Comparison of ENCODE assay signal across 18 cellular contexts in the genomic region with DNA sequence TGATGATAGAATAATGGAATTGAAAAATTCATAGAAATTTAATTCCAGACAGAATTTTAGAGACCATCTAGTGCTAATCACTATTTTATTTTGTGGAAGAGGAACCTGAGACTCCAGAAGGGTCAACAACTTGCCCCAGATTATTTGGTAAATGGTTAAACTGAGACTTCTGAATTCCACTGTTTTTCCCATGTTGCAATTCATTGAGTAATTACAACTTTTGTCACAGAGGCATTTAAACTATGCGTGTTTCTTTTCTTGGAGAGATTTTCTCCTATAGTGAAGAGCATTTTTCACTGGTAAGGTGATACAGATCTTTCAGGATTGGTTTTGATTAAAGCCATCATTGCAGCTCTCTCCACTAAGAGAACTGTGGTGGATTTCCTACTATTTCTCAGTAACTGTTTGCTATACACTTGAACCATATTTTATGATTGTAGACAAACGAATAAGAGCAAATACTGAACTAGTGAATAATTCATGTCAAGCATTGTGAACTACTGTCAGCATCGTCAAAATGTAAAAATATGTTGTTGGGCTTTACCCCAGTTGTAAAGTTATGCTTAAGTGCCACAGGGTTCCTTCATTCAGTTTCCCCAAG. TPM values are rescaled to one million over a fixed set of nuclear protein-coding genes. Genes with fewer than 3 reads are reported as not detected.
DNase-seq lines count a peak whose midpoint lies in the region; ATAC-seq, FAIRE-seq and TF ChIP-seq lines count a peak whose summit lies in the region.
"Had no signal": no experiment of that assay in that cellular context is flagged by ENCODE, and none has a peak within 500 bp of the region (broad histone marks: within the 10 kb centered on the region; RNA-seq: fewer than 3 reads in every experiment).

No MANE protein-coding gene starts in this region.

- FAIRE-seq in HepG2 (lab: Jason Lieb, UNC): no peak
- FAIRE-seq: GM12892, H54 had no signal

- CTCF ChIA-PET in HepG2 (lab: Yijun Ruan, JAX; ENCODE audit: low intra/inter-chr PET ratio, low total read pairs): no interaction called here

- DNase-seq in right lobe of liver: no peak
- no peak for DNase-seq in HepG2 (ENCODE audit: low spot score)
- DNase-seq in choroid plexus epithelial cell (ENCODE audit: low read depth): peak; percentile 9
- no peak for DNase-seq in left lung
- no peak for DNase-seq in stimulated activated CD4-positive, alpha-beta T cell treated with anti-CD3 and anti-CD28 coated beads, Interleukin-1b, Interleukin-23, amount 100 ng/mL, for 48 hours
- no peak for DNase-seq in activated CD4-positive, alpha-beta T cell treated with anti-CD3 and anti-CD28 coated beads, Interleukin-2, amount 50 U/mL, for 48 hours
- no peak for DNase-seq in stomach
- DNase-seq: COR-L47, DMS79, GDM1, NCI-H1930, NCI-H510A, Peyer's patch, Right ventricle myocardium superior had no signal

- TF ChIP-seq EP300 in HepG2 (IDR thresholded peaks at IDR 0.05; ENCODE audit: low read depth in 2 of 2, low read length in 2 of 2) (no peak), HepG2 (CRISPR knock-in tag; IDR thresholded peaks at IDR 0.05; ENCODE audit: borderline replicate concordance) (no peak), stomach (IDR thresholded peaks at IDR 0.05) (no peak)

- no peaks in the 10 kb centered on the region for H3K36me3 ChIP-seq in right lobe of liver
- no peaks in the 10 kb centered on the region for H3K36me3 ChIP-seq in HepG2 (replicated peaks in 1 of 2; ENCODE audit: control insufficient read depth in 1 of 2, insufficient read depth in 2 of 2, low read length in 2 of 2)
- H3K36me3 ChIP-seq in left lung: no peaks in the 10 kb centered on the region
- no peaks in the 10 kb centered on the region for H3K36me3 ChIP-seq in stomach
- H3K36me3 ChIP-seq: Peyer's patch had no signal

- H3K27me3 ChIP-seq in right lobe of liver: no peaks in the 10 kb centered on the region
- H3K27me3 ChIP-seq in HepG2 (ENCODE audit: control insufficient read depth in 1 of 2, insufficient read depth in 2 of 2, low read length in 2 of 2): no peaks in the 10 kb centered on the region
- no peaks in the 10 kb centered on the region for H3K27me3 ChIP-seq in left lung
- H3K27me3 ChIP-seq in stomach: no peaks in the 10 kb centered on the region
- H3K27me3 ChIP-seq: Peyer's patch had no signal

- intact Hi-C loops in right lobe of liver (cut with DNase I): no loop called here
- intact Hi-C loops in HepG2 (cut with micrococcal nuclease; ENCODE audit: unreplicated experiment): no loop called here
- intact Hi-C loops in left lung (cut with DNase I): no loop called here
- intact Hi-C loops in stomach (cut with DNase I; ENCODE audit: low total_unique reads): no loop called here

- H3K4me3 ChIP-seq in right lobe of liver (no peak overlapping the region), HepG2 (replicated peaks in 1 of 3; ENCODE audit: insufficient read depth in 1 of 3, low read depth in 2 of 3, low read length in 3 of 3) (no peak overlapping the region), choroid plexus epithelial cell (ENCODE audit: low read depth, low read length) (no peak overlapping the region), left lung (no peak overlapping the region), stomach (no peak overlapping the region)
- H3K4me3 ChIP-seq: Peyer's patch had no signal

- H4K20me1 ChIP-seq in HepG2 (ENCODE audit: insufficient read depth, low read length): no peaks in the 10 kb centered on the region

- 37% methylated on average over 3 of the region's 3 CpGs for WGBS in right lobe of liver (ENCODE audit: insufficient coverage, low coverage, low lambda C conversion rate, missing lambda C conversion rate)
- 3% methylated on average over 3 of the region's 3 CpGs for WGBS in HepG2 (ENCODE audit: low lambda C conversion rate)
- WGBS in stomach, 5 donors: 65 to 80% (median 73%) methylated on average over 3 of the region's 3 CpGs

- POLR2A ChIA-PET in HepG2 (lab: Yijun Ruan, JAX): no interaction called here

- H3K9ac ChIP-seq in HepG2 (ENCODE audit: insufficient read depth, low read depth, low read length): no peak overlapping the region

- H3K79me2 ChIP-seq in HepG2 (ENCODE audit: insufficient read depth, low read length): no peaks in the 10 kb centered on the region

- H3K9me3 ChIP-seq in right lobe of liver (no peaks in the 10 kb centered on the region), HepG2 (ENCODE audit: low read length) (no peaks in the 10 kb centered on the region), left lung (no peaks in the 10 kb centered on the region), stomach (no peaks in the 10 kb centered on the region)
- H3K9me3 ChIP-seq: Peyer's patch had no signal

- TF ChIP-seq RAD21 in HepG2 (CRISPR knock-in tag; IDR thresholded peaks at IDR 0.05): no peak

- in situ Hi-C loops in HepG2 (cut with HindIII; ENCODE audit: extremely low pct_ligation_motif_present, low pct_unique_long_range_greater_than_20kb): no loop called here

- H3K4me2 ChIP-seq in HepG2 (ENCODE audit: low read depth, low read length): no peak overlapping the region

- TF ChIP-seq POLR2A in right lobe of liver (IDR thresholded peaks at IDR 0.05): no peak
- TF ChIP-seq POLR2A in HepG2 (IDR thresholded peaks at IDR 0.05; ENCODE audit: insufficient read depth in 1 of 2, low read depth in 2 of 2, low read length in 2 of 2): no peak
- TF ChIP-seq POLR2A in stomach (IDR thresholded peaks at IDR 0.05): no peak

- H3K27ac ChIP-seq in right lobe of liver (no peak overlapping the region), HepG2 (ENCODE audit: extremely low read length, insufficient read depth, low read length) (no peak overlapping the region), left lung (no peak overlapping the region), stomach (no peak overlapping the region)
- H3K27ac ChIP-seq: Peyer's patch had no signal

- H3K4me1 ChIP-seq in right lobe of liver (peaks cover 0 to 8% (median 0%) of the 10 kb centered on the region in 4 donors), HepG2 (ENCODE audit: insufficient read depth, low read length) (no peaks in the 10 kb centered on the region), left lung (peaks cover 0 to 4% of the 10 kb centered on the region in 2 donors), stomach (no peaks in the 10 kb centered on the region)
- H3K4me1 ChIP-seq: Peyer's patch had no signal

- ATAC-seq in right lobe of liver (peak in 3 of 4 donors; percentile 36 to 59 (median 55)), HepG2 (no peak), left lung (peak; percentile 87), HG02571 (IDR thresholded peaks at IDR 0.05; ENCODE audit: unreplicated experiment) (no peak)

- BruUV-seq in HepG2 (replicated peaks; lab: Mats Ljungman, UMichigan): no TSS peak

- TF ChIP-seq CTCF in right lobe of liver (IDR thresholded peaks at IDR 0.05) (no peak), HepG2 (CRISPR knock-in tag; IDR thresholded peaks at IDR 0.05) (no peak), choroid plexus epithelial cell (conservative IDR thresholded peaks at IDR 0.05; ENCODE audit: low read depth, low read length) (no peak), left lung (IDR thresholded peaks at IDR 0.05) (no peak), stomach (IDR thresholded peaks at IDR 0.05) (no peak)

- no peak overlapping the region for H2AFZ ChIP-seq in HepG2 (ENCODE audit: low read length)

TF ChIP-seq in HepG2, 621 proteins besides CTCF, POLR2A, EP300 and RAD21 (continues in another document):
- TF ChIP-seq FOSL2 (CRISPR knock-in tag; IDR thresholded peaks at IDR 0.05): no peak
- TF ChIP-seq, protein P1, sequence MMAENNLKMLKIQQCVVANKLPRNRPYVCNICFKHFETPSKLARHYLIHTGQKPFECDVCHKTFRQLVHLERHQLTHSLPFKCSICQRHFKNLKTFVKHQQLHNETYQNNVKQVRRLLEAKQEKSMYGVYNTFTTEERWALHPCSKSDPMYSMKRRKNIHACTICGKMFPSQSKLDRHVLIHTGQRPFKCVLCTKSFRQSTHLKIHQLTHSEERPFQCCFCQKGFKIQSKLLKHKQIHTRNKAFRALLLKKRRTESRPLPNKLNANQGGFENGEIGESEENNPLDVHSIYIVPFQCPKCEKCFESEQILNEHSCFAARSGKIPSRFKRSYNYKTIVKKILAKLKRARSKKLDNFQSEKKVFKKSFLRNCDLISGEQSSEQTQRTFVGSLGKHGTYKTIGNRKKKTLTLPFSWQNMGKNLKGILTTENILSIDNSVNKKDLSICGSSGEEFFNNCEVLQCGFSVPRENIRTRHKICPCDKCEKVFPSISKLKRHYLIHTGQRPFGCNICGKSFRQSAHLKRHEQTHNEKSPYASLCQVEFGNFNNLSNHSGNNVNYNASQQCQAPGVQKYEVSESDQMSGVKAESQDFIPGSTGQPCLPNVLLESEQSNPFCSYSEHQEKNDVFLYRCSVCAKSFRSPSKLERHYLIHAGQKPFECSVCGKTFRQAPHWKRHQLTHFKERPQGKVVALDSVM (CRISPR knock-in tag; IDR thresholded peaks at IDR 0.05): no peak
- no peak for TF ChIP-seq MAF1 (CRISPR knock-in tag; IDR thresholded peaks at IDR 0.05; ENCODE audit: borderline replicate concordance)

RNA-seq across cellular contexts. Expression of a gene that starts 26.5 kb away (rescaled TPM):
- total RNA-seq in right lobe of liver: under 1 TPM in 5 of 6 experiments, not detected in 1; 0.13 to 0.37 (median 0.31) TPM
- 0.18 TPM in 1 of 2 replicates, not detected in the other for total RNA-seq in HepG2 (2016; rRNA removed; fragmentation: Illumina TruSeq; extraction: Trizol)
- total RNA-seq in HepG2 (2016; cell fraction: cytosol; rRNA removed; fragmentation: Illumina TruSeq; extraction: Trizol; ENCODE audit: low read depth): 0.30 and 0.44 TPM in 2 replicates
- 0.04 and 0.15 TPM in 2 replicates for total RNA-seq in HepG2 (2016; cell fraction: insoluble cytoplasmic fraction; rRNA removed; fragmentation: Illumina TruSeq; extraction: Trizol)
- total RNA-seq in HepG2 (2016; cell fraction: membrane; rRNA removed; fragmentation: Illumina TruSeq; extraction: Trizol): 0.07 and 0.15 TPM in 2 replicates
- 0.22 and 1.1 TPM in 2 replicates for total RNA-seq in HepG2 (2016; cell fraction: nucleus; rRNA removed; fragmentation: Illumina TruSeq; extraction: Trizol)
- polyA plus RNA-seq in HepG2 (2011; rRNA removed): 0.13 and 0.20 TPM in 2 replicates
- polyA plus RNA-seq in HepG2 (2011; cell fraction: cytosol; rRNA removed): 0.01 and 0.05 TPM in 2 replicates
- polyA plus RNA-seq in HepG2 (2011; cell fraction: nucleus; rRNA removed): 0.40 and 0.42 TPM in 2 replicates
- 0.11 TPM in 1 of 2 replicates, not detected in the other for polyA plus RNA-seq in HepG2 (2012)
- not detected in 2 replicates for polyA plus RNA-seq in HepG2 (2016; cell fraction: cytosol; fragmentation: Illumina TruSeq; extraction: Trizol; ENCODE audit: low read depth)
- polyA plus RNA-seq in HepG2 (2016; cell fraction: insoluble cytoplasmic fraction; fragmentation: Illumina TruSeq; extraction: Trizol; ENCODE audit: low read depth): not detected in 2 replicates
- not detected in 2 replicates for polyA plus RNA-seq in HepG2 (2016; cell fraction: membrane; fragmentation: Illumina TruSeq; extraction: Trizol; ENCODE audit: low read depth)
- polyA plus RNA-seq in HepG2 (2016; cell fraction: nucleus; fragmentation: Illumina TruSeq; extraction: Trizol; ENCODE audit: insufficient read depth, low read depth): 0.38 and 0.39 TPM in 2 replicates
- 0.04 and 1.3 TPM in 2 replicates for polyA minus RNA-seq in HepG2 (2011; rRNA and poly(A)+ RNA removed; ENCODE audit: low replicate concordance)
- not detected in 2 replicates for polyA minus RNA-seq in HepG2 (2011; cell fraction: cytosol; rRNA and poly(A)+ RNA removed)
- 0.62 and 1.4 TPM in 2 replicates for polyA minus RNA-seq in HepG2 (2011; cell fraction: nucleus; rRNA and poly(A)+ RNA removed)
- total RNA-seq in left lung: 1 to 10 TPM in 1 of 2 donors, under 1 TPM in 1; 0.94 to 1.0 TPM
- total RNA-seq in stomach: 1 to 10 TPM in 3 of 5 donors, under 1 TPM in 1, not detected in 1; 0.89 to 4.1 (median 2.5) TPM
- polyA plus RNA-seq in stomach: under 1 TPM in 1 of 3 donors, not detected in 2; 0.10 TPM
- polyA plus RNA-seq: CD14-positive monocyte had no signal

Comparison
In these comparisons a context has a peak if more than half of its experiments do, and no peak if none do; other contexts are left out.
1. ATAC-seq: peak in right lobe of liver (3 of 4) and left lung (single experiment); none in HepG2 (single experiment) and HG02571 (single experiment).